In genomic region chr11:93542753-93543246, GRCh38 we compare ENCODE assay signal across 8 cellular contexts. TPM values are rescaled to one million over a fixed set of nuclear protein-coding genes. Genes with fewer than 3 reads are reported as not detected.
DNase-seq lines count a peak whose midpoint lies in the region; ATAC-seq, FAIRE-seq and TF ChIP-seq lines count a peak whose summit lies in the region.

No MANE protein-coding gene starts in this region.

- intact Hi-C loops in K562 (cut with micrococcal nuclease), result loop anchor here (1.0 to 10.0 kb wide), 4 partner anchors 80 to 308 kb away; partner anchors contain the start of genes CEP295 and DEUP1
- intact Hi-C loops in testis (cut with DNase I; ENCODE audit: low total_unique reads), result loop anchor here (5.0 kb wide), 1 partner anchor 305 kb away; no protein-coding TSS in a partner anchor

- H2AFZ ChIP-seq in K562 (ENCODE audit: low read depth, low read length), result peak overlapping the region; percentile 73

- ATAC-seq in GM21390 (IDR thresholded peaks at IDR 0.05; ENCODE audit: unreplicated experiment), result peak; percentile 34
- peak; percentile 61 for ATAC-seq in K562
- peak; percentile 66 for ATAC-seq in left lobe of liver

- H3K4me3 ChIP-seq in K562 (peak overlapping the region; percentile 72), testis (peak overlapping the region; percentile 84 to 86)

- no peak for TF ChIP-seq RAD21 in K562 (CRISPR knock-in tag; conservative IDR thresholded peaks at IDR 0.05 in 1 of 2, IDR thresholded peaks at IDR 0.05 in 1 of 2)

- no peak for TF ChIP-seq EP300 in K562 (IDR thresholded peaks at IDR 0.05; ENCODE audit: low read length)

- TF ChIP-seq CTCF in K562 (IDR thresholded peaks at IDR 0.05 in 2 of 3, conservative IDR thresholded peaks at IDR 0.05 in 1 of 3; ENCODE audit: insufficient read depth in 2 of 3, low read depth in 1 of 3, low read length in 3 of 3), result no peak
- TF ChIP-seq CTCF in testis (IDR thresholded peaks at IDR 0.05), result no peak

- POLR2A ChIA-PET in K562 (lab: Yijun Ruan, JAX), result interaction anchor here (0.6 to 2.3 kb wide), 10 partner anchors 8 to 218 kb away, joined by 3 to 10 read pairs (median 4); no protein-coding TSS in a partner anchor

- H3K79me2 ChIP-seq in K562 (ENCODE audit: control insufficient read depth, insufficient read depth, low read length), result 0 out of 3 replicates have a peak, but pooled peaks cover 3% of the 10 kb centered on the region

- no peaks in the 10 kb centered on the region; the same call in 1 of the 2 replicates for H4K20me1 ChIP-seq in K562 (replicated peaks; ENCODE audit: control insufficient read depth, insufficient read depth, low read length)

- TF ChIP-seq POLR2A in K562 (conservative IDR thresholded peaks at IDR 0.05), result no peak
- TF ChIP-seq POLR2A in testis (IDR thresholded peaks at IDR 0.05), result no peak

- H3K9me3 ChIP-seq in K562 (replicated peaks; ENCODE audit: control insufficient read depth, insufficient read depth, low read depth, low read length) (no peaks in the 10 kb centered on the region), testis (no peaks in the 10 kb centered on the region)

- in situ Hi-C loops in K562 (cut with MboI), result no loop called here

- H3K9me1 ChIP-seq in K562 (ENCODE audit: control insufficient read depth, insufficient read depth, low read length), result no peaks in the 10 kb centered on the region

- 4% methylated on average over 17 of the region's 69 CpGs for WGBS in K562 (ENCODE audit: insufficient coverage, low coverage, missing lambda C conversion rate)
- 1% methylated on average over 43 of the region's 69 CpGs; no CpG with 5 or more reads in 1 of the 2 donors for WGBS in testis, 2 donors

- FAIRE-seq in K562 (lab: Jason Lieb, UNC), result no peak

- peaks cover 13 to 16% of the 10 kb centered on the region in 2 experiments for H3K4me1 ChIP-seq in K562 (replicated peaks in 1 of 2; ENCODE audit: control insufficient read depth in 2 of 2, insufficient read depth in 2 of 2, low read length in 2 of 2)
- peaks cover 17% of the 10 kb centered on the region for H3K4me1 ChIP-seq in testis

- H3K4me2 ChIP-seq in K562 (ENCODE audit: insufficient read depth, low read length), result peak overlapping the region; percentile 86

- H3K27ac ChIP-seq in K562 (ENCODE audit: extremely low read depth, low read depth, low read length) (peak overlapping the region; percentile 38; the same call in 2 of the 3 replicates), testis (peak overlapping the region; percentile 85 to 94)

- no peaks in the 10 kb centered on the region for H3K36me3 ChIP-seq in K562 (ENCODE audit: control insufficient read depth, insufficient read depth, low read length)
- no peaks in the 10 kb centered on the region for H3K36me3 ChIP-seq in testis (ENCODE audit: low read depth, missing control alignments)

- DNase-seq in EL (peak; percentile 14), HK-2 (ENCODE audit: unreplicated experiment) (peak; percentile 13), K562 (ENCODE audit: extremely low read depth in 1 of 4, low spot score in 3 of 4) (peak in 1 of 4 experiments; percentile 39), left lobe of liver (ENCODE audit: low spot score) (peak; percentile 71), testis (peak; percentile 43), GM19238 (ENCODE audit: insufficient read length, low spot score) (no peak), NCI-H226 (no peak)

- CTCF ChIA-PET in K562 (lab: Yijun Ruan, JAX; ENCODE audit: low intra/inter-chr PET ratio), result interaction anchor here (0.5 to 2.4 kb wide), 3 partner anchors 306 to 379 kb away, joined by 5 to 11 read pairs (median 7); no protein-coding TSS in a partner anchor

- no TSS peak for BruUV-seq in K562 (replicated peaks; lab: Mats Ljungman, UMichigan)

- peak overlapping the region; percentile 52 to 92; a peak in 3 of 4 replicates for H3K9ac ChIP-seq in K562 (ENCODE audit: insufficient read depth in 1 of 2, low read depth in 2 of 2, low read length in 2 of 2)

- H3K27me3 ChIP-seq in K562 (ENCODE audit: control insufficient read depth in 2 of 2, insufficient read depth in 2 of 2, low read length in 2 of 2) (no peaks in the 10 kb centered on the region; a peak in 1 of 5 replicates), testis (no peaks in the 10 kb centered on the region)

TF ChIP-seq in K562, 482 proteins besides CTCF, POLR2A, EP300 and RAD21:
- TF ChIP-seq POLR2G (IDR thresholded peaks at IDR 0.05; ENCODE audit: low read depth, low read length), result 0 out of 2 replicates have a peak, but pooled peaks have one; percentile 63
- TF ChIP-seq ARID4B (CRISPR knock-in tag; IDR thresholded peaks at IDR 0.05), result peak; percentile 33; the same call in 1 of the 2 replicates
- peak; percentile 78 for TF ChIP-seq ZNF766 (CRISPR knock-in tag; conservative IDR thresholded peaks at IDR 0.05)
- TF ChIP-seq KDM5B (IDR thresholded peaks at IDR 0.05; ENCODE audit: insufficient replicate concordance, low read depth, low read length), result peak; percentile 11
- peak; percentile 64 for TF ChIP-seq ZFX (CRISPR knock-in tag; IDR thresholded peaks at IDR 0.05)
- TF ChIP-seq NONO (IDR thresholded peaks at IDR 0.05; ENCODE audit: low read depth in 2 of 2, low read length in 1 of 2), result 0 out of 4 replicates have a peak, but pooled peaks of 1 of the 2 experiments have one; percentile 22
- TF ChIP-seq NR2F6 (CRISPR knock-in tag; IDR thresholded peaks at IDR 0.05), result no peak
- peak; percentile 55; the same call in 1 of the 2 replicates for TF ChIP-seq RBFOX2 (IDR thresholded peaks at IDR 0.05; ENCODE audit: low read depth, low read length)
- no peak for TF ChIP-seq TEAD2 (tag; IDR thresholded peaks at IDR 0.05)
- peak; percentile 46 for TF ChIP-seq RBBP5 (IDR thresholded peaks at IDR 0.05; ENCODE audit: borderline replicate concordance, insufficient read depth, low read length, poor library complexity, severe bottlenecking)

RNA-seq across cellular contexts. Expression of gene SMCO4, which starts 0.4 kb away (rescaled TPM):
- 1.7 and 3.1 TPM in 2 replicates for total RNA-seq in K562 (2011; cell fraction: chromatin; rRNA removed; ENCODE audit: low replicate concordance)
- total RNA-seq in K562 (2011; cell fraction: nucleolus; rRNA removed), result 3.3 and 4.8 TPM in 2 replicates
- 3.3 and 5.0 TPM in 2 replicates for total RNA-seq in K562 (2011; cell fraction: nucleoplasm; rRNA removed)
- 15.3 and 36.6 TPM in 2 replicates for total RNA-seq in K562 (2014; rRNA removed)
- 16.0 and 19.1 TPM in 2 replicates for total RNA-seq in K562 (2014; rRNA removed; fragmentation: Illumina TruSeq; extraction: Trizol)
- total RNA-seq in K562 (2015; rRNA removed; fragmentation: Illumina TruSeq; extraction: Trizol), result 14.1 and 21.1 TPM in 2 replicates
- 16.9 and 18.5 TPM in 2 replicates for total RNA-seq in K562 (2021)
- polyA plus RNA-seq in K562 (2011; rRNA removed), result 9.5 and 11.5 TPM in 2 replicates
- 8.6 and 11.3 TPM in 2 replicates for polyA plus RNA-seq in K562 (2011; cell fraction: cytosol; rRNA removed)
- polyA plus RNA-seq in K562 (2011; cell fraction: nucleus; rRNA removed), result 2.6 and 5.4 TPM in 2 replicates
- polyA plus RNA-seq in K562 (2012), result 36.6 and 56.8 TPM in 2 replicates
- polyA plus RNA-seq in K562 (2014; fragmentation: Illumina TruSeq; extraction: Trizol), result 15.4 and 22.3 TPM in 2 replicates
- polyA plus RNA-seq in K562 (2014; fragmentation: Nextera tagmentation; extraction: Ambion mirVana), result 1 to 10 TPM; 1.8 to 2.2 TPM
- polyA plus RNA-seq in K562 (2014; rRNA removed), result 18.3 and 27.8 TPM in 2 replicates
- polyA minus RNA-seq in K562 (2011; rRNA and poly(A)+ RNA removed), result 3.3 and 3.5 TPM in 2 replicates
- polyA minus RNA-seq in K562 (2011; cell fraction: cytosol; rRNA and poly(A)+ RNA removed), result 5.6 TPM in 1 of 2 replicates, not detected in the other
- 1.4 and 1.6 TPM in 2 replicates for polyA minus RNA-seq in K562 (2011; cell fraction: nucleus; rRNA and poly(A)+ RNA removed)
- 48.7 TPM for total RNA-seq in left lobe of liver
- 10 to 100 TPM; 33.6 to 34.2 TPM for total RNA-seq in testis
- polyA plus RNA-seq in testis (ENCODE audit: insufficient read depth, low read depth, low replicate concordance), result 59.9 TPM

Comparison
In these comparisons a context has a peak if more than half of its experiments do, and no peak if none do; other contexts are left out.
1. DNase-seq: peak in EL (single experiment), HK-2 (single experiment), left lobe of liver (single experiment) and testis (single experiment); none in GM19238 (single experiment) and NCI-H226 (single experiment).
2. Peak in every context shown above with its lines, with median percentiles within 50 percentile points of each other: ATAC-seq.